Comparison of ENCODE assay signal across 15 cellular contexts in genomic region chr12:92029136-92029535, GRCh38.
A peak's percentile ranks its signal among the peaks of the same experiment; 100 is the strongest.
DNase-seq lines count a peak whose midpoint lies in the region; ATAC-seq and TF ChIP-seq lines count a peak whose summit lies in the region.
"Had no signal": no experiment of that assay in that cellular context is flagged by ENCODE, and none has a peak within 500 bp of the region (broad histone marks: within the 10 kb centered on the region; RNA-seq: fewer than 3 reads in every experiment).

No MANE protein-coding gene starts in this region.

- no peak overlapping the region for H3K27ac ChIP-seq in CD8-positive, alpha-beta T cell (ENCODE audit: low read depth, low read length)
- H3K27ac ChIP-seq in rectal smooth muscle tissue (ENCODE audit: low read depth, low read length), result peak overlapping the region; percentile 84

- POLR2A ChIA-PET in CD8-positive, alpha-beta T cell (lab: Charles Lee), result interaction anchor here (1.0 to 1.7 kb wide), 3 partner anchors 109 to 152 kb away, joined by 3 to 7 read pairs (median 4); partner anchors contain the start of gene BTG1

- no peak for ATAC-seq in CD8-positive, alpha-beta T cell
- ATAC-seq in central memory CD8-positive, alpha-beta T cell (replicated peaks; ENCODE audit: extremely low read depth, poor library complexity, severe bottlenecking), result no peak
- ATAC-seq: Right ventricle myocardium inferior had no signal

- peaks cover 81% of the 10 kb centered on the region for H3K4me1 Mint-ChIP-seq in CD8-positive, alpha-beta T cell (ENCODE audit: low read depth)
- peaks cover 69% of the 10 kb centered on the region for H3K4me1 Mint-ChIP-seq in central memory CD8-positive, alpha-beta T cell
- peaks cover 23% of the 10 kb centered on the region for H3K4me1 Mint-ChIP-seq in osteocyte (ENCODE audit: unreplicated experiment)

- TF ChIP-seq CTCF in CD8-positive, alpha-beta T cell (IDR thresholded peaks at IDR 0.05), result no peak
- TF ChIP-seq CTCF in osteocyte (IDR thresholded peaks at IDR 0.05), result no peak

- H3K27me3 Mint-ChIP-seq in CD8-positive, alpha-beta T cell (ENCODE audit: low read depth), result no peaks in the 10 kb centered on the region
- no peaks in the 10 kb centered on the region for H3K27me3 Mint-ChIP-seq in central memory CD8-positive, alpha-beta T cell
- no peaks in the 10 kb centered on the region for H3K27me3 Mint-ChIP-seq in osteocyte (ENCODE audit: unreplicated experiment)

- peaks cover 72% of the 10 kb centered on the region for H3K4me1 ChIP-seq in CD8-positive, alpha-beta T cell (ENCODE audit: insufficient read depth, low read length)
- peaks cover 24% of the 10 kb centered on the region for H3K4me1 ChIP-seq in rectal smooth muscle tissue (ENCODE audit: control insufficient read depth, insufficient read depth, low read length)

- no peaks in the 10 kb centered on the region for H3K9me3 Mint-ChIP-seq in CD8-positive, alpha-beta T cell
- H3K9me3 Mint-ChIP-seq in central memory CD8-positive, alpha-beta T cell, result peaks cover 8% of the 10 kb centered on the region
- no peaks in the 10 kb centered on the region for H3K9me3 Mint-ChIP-seq in osteocyte (ENCODE audit: unreplicated experiment)

- H3K27ac Mint-ChIP-seq in CD8-positive, alpha-beta T cell, result peak overlapping the region; percentile 97
- H3K27ac Mint-ChIP-seq in central memory CD8-positive, alpha-beta T cell (ENCODE audit: low read depth), result peak overlapping the region; percentile 94
- no peak overlapping the region for H3K27ac Mint-ChIP-seq in osteocyte (ENCODE audit: unreplicated experiment)

- H3K4me3 ChIP-seq in CD8-positive, alpha-beta T cell (ENCODE audit: low read depth, low read length), result peak overlapping the region; percentile 15
- no peak overlapping the region for H3K4me3 ChIP-seq in rectal smooth muscle tissue (ENCODE audit: low read length)
- H3K4me3 ChIP-seq: skin epidermis had no signal

- H3K36me3 Mint-ChIP-seq in CD8-positive, alpha-beta T cell, result peaks cover 4% of the 10 kb centered on the region
- peaks cover 3% of the 10 kb centered on the region for H3K36me3 Mint-ChIP-seq in central memory CD8-positive, alpha-beta T cell (ENCODE audit: insufficient read depth)
- H3K36me3 Mint-ChIP-seq in osteocyte (ENCODE audit: unreplicated experiment), result no peaks in the 10 kb centered on the region

- peak overlapping the region; percentile 74 for H3K4me3 Mint-ChIP-seq in CD8-positive, alpha-beta T cell
- H3K4me3 Mint-ChIP-seq in central memory CD8-positive, alpha-beta T cell, result peak overlapping the region; percentile 70
- H3K4me3 Mint-ChIP-seq in osteocyte (ENCODE audit: unreplicated experiment), result no peak overlapping the region

- no peak overlapping the region for H3K9ac ChIP-seq in rectal smooth muscle tissue (ENCODE audit: low read length)

- CTCF ChIA-PET in CD8-positive, alpha-beta T cell (lab: Charles Lee), result interaction anchor here (0.6 to 1.0 kb wide), 3 partner anchors 20 to 217 kb away, joined by 3 read pairs; no protein-coding TSS in a partner anchor

- no peaks in the 10 kb centered on the region for H3K36me3 ChIP-seq in CD8-positive, alpha-beta T cell (ENCODE audit: insufficient read depth, low read length)
- H3K36me3 ChIP-seq in rectal smooth muscle tissue (ENCODE audit: control insufficient read depth, insufficient read depth, low read length), result no peaks in the 10 kb centered on the region
- H3K36me3 ChIP-seq: BE2C had no signal

- no peaks in the 10 kb centered on the region for H3K9me3 ChIP-seq in CD8-positive, alpha-beta T cell (ENCODE audit: low read length)
- H3K9me3 ChIP-seq: BE2C had no signal

- intact Hi-C loops in CD8-positive, alpha-beta T cell (cut with DNase I, micrococcal nuclease), result no loop called here

- DNase-seq in CD8-positive, alpha-beta T cell, result no peak
- peak; percentile 10 for DNase-seq in NCI-H446 treated with DMSO at 0.1 percent for 48 hours (lab: John Stamatoyannopoulos, UW)
- no peak for DNase-seq in central memory CD8-positive, alpha-beta T cell (ENCODE audit: low spot score in 2 of 2)
- no peak for DNase-seq in osteocyte (ENCODE audit: extremely low spot score, unreplicated experiment)
- no peak for DNase-seq in amygdala (lab: John Stamatoyannopoulos, UW)
- DNase-seq in medulla oblongata (ENCODE audit: extremely low spot score), result no peak
- no peak for DNase-seq in NCI-H524 (lab: John Stamatoyannopoulos, UW)
- DNase-seq: activated naive CD4-positive, alpha-beta T cell treated with Interleukin-2 at 50 U/mL for 16 hours; BE2C; central memory CD4-positive, alpha-beta T cell; DMS79 treated with DMSO at 0.1 percent for 48 hours; occipital lobe had no signal

- H3K27me3 ChIP-seq in CD8-positive, alpha-beta T cell (ENCODE audit: insufficient read depth, low read length), result no peaks in the 10 kb centered on the region
- H3K27me3 ChIP-seq in rectal smooth muscle tissue (ENCODE audit: control insufficient read depth, insufficient read depth, low read length), result no peaks in the 10 kb centered on the region
- H3K27me3 ChIP-seq: BE2C had no signal
